ENCODE assay signal across 10 cellular contexts in genomic region chr1:19645544-19646252, GRCh38. TPM values are rescaled to one million over a fixed set of nuclear protein-coding genes. Genes with fewer than 3 reads are reported as not detected.
DNase-seq lines count a peak whose midpoint lies in the region; ATAC-seq and TF ChIP-seq lines count a peak whose summit lies in the region.
"Had no signal": no experiment of that assay in that cellular context is flagged by ENCODE, and none has a peak within 500 bp of the region (broad histone marks: within the 10 kb centered on the region; RNA-seq: fewer than 3 reads in every experiment).

No MANE protein-coding gene starts in this region.

- no peak for TF ChIP-seq CTCF in body of pancreas (IDR thresholded peaks at IDR 0.05)

- H3K27me3 ChIP-seq in body of pancreas (no peaks in the 10 kb centered on the region), subcutaneous abdominal adipose tissue (ENCODE audit: control insufficient read depth in 5 of 5, insufficient read depth in 4 of 5, low read length in 5 of 5) (no peaks in the 10 kb centered on the region)

- peak overlapping the region in 3 of 4 donors; percentile 68 to 76 (median 74) for H3K27ac ChIP-seq in body of pancreas
- peak overlapping the region; percentile 94 for H3K27ac ChIP-seq in subcutaneous abdominal adipose tissue (ENCODE audit: low read depth, low read length)

- no peak overlapping the region for H3K4me3 ChIP-seq in body of pancreas
- H3K4me3 ChIP-seq in subcutaneous abdominal adipose tissue (ENCODE audit: low read depth in 1 of 5, low read length in 5 of 5) = peak overlapping the region; percentile 76 to 94 (median 94)

- ATAC-seq in body of pancreas (no peak), left colon (peak; percentile 12)

- no peaks in the 10 kb centered on the region for H3K9me3 ChIP-seq in body of pancreas
- H3K9me3 ChIP-seq in subcutaneous abdominal adipose tissue (ENCODE audit: control insufficient read depth in 5 of 5, low read length in 5 of 5) = no peaks in the 10 kb centered on the region

- H3K36me3 ChIP-seq in body of pancreas (replicated peaks in 1 of 2; ENCODE audit: insufficient read depth in 1 of 2, low read depth in 2 of 2) = no peaks in the 10 kb centered on the region
- no peaks in the 10 kb centered on the region for H3K36me3 ChIP-seq in subcutaneous abdominal adipose tissue (ENCODE audit: control insufficient read depth in 5 of 5, insufficient read depth in 5 of 5, low read length in 5 of 5)

- DNase-seq in NCI-H82 (lab: John Stamatoyannopoulos, UW) (peak; percentile 44), NCI-H82 treated with DMSO at 0.1 percent for 48 hours (lab: John Stamatoyannopoulos, UW; ENCODE audit: unreplicated experiment) (no peak), body of pancreas (no peak), left colon (peak in 1 of 2 donors; percentile 52), NCI-H526 treated with DMSO at 0.1 percent for 48 hours (lab: John Stamatoyannopoulos, UW) (no peak), mucosa of gallbladder (ENCODE audit: low spot score) (no peak)
- DNase-seq in stimulated activated CD4-positive, alpha-beta T cell treated with anti-CD3 and anti-CD28 coated beads, Interleukin-4, amount 100 ng/mL, for 4 hours = no peak
- DNase-seq: 8988T, GOT3 had no signal

- no peak for TF ChIP-seq POLR2A in body of pancreas (IDR thresholded peaks at IDR 0.05)

- peak overlapping the region in 4 of 5 donors; percentile 85 to 96 (median 92) for H3K9ac ChIP-seq in subcutaneous abdominal adipose tissue (ENCODE audit: low read length in 5 of 5)

- peaks cover 19% of the 10 kb centered on the region for H3K4me1 ChIP-seq in body of pancreas
- peaks cover 9 to 60% (median 56%) of the 10 kb centered on the region in 5 donors for H3K4me1 ChIP-seq in subcutaneous abdominal adipose tissue (ENCODE audit: control insufficient read depth in 5 of 5, insufficient read depth in 5 of 5, low read length in 5 of 5)

- WGBS in body of pancreas, 2 donors = 62 to 87% methylated on average over 21 to 23 of the region's 24 CpGs

- intact Hi-C loops in body of pancreas (cut with DNase I) = no loop called here
- intact Hi-C loops in left colon (cut with DNase I, micrococcal nuclease) = loop anchor here in 1 of 2 donors (5.0 kb wide), 1 partner anchor 163 kb away; no protein-coding TSS in a partner anchor

RNA-seq across cellular contexts. Expression of gene NBL1, which starts 1.6 kb away (rescaled TPM):
- total RNA-seq in body of pancreas (10 to 100 TPM; 21.8 to 32.4 TPM), left colon (100 to 1,000 TPM; 373 to 391 TPM), mucosa of gallbladder (154 TPM)

RNA-seq across cellular contexts. Expression of gene HTR6, which starts 19.0 kb away (rescaled TPM):
- not detected for total RNA-seq in body of pancreas
- total RNA-seq in left colon = not detected
- total RNA-seq in mucosa of gallbladder = not detected

Comparison
In these comparisons a context has a peak if more than half of its experiments do, and no peak if none do; other contexts are left out.
1. H3K4me3 ChIP-seq: peak in subcutaneous abdominal adipose tissue (5 of 5); none in body of pancreas (0 of 2).